Comparison of ENCODE assay signal across 29 cellular contexts in genomic region chr6:112667427-112667826, GRCh38.
DNase-seq lines count a peak whose midpoint lies in the region; ATAC-seq, FAIRE-seq and TF ChIP-seq lines count a peak whose summit lies in the region.
"Had no signal": no experiment of that assay in that cellular context is flagged by ENCODE, and none has a peak within 500 bp of the region (broad histone marks: within the 10 kb centered on the region; RNA-seq: fewer than 3 reads in every experiment).

No MANE protein-coding gene starts in this region.

- H4K91ac ChIP-seq in neuronal stem cell (ENCODE audit: low read depth, low read length, poor library complexity): no peak overlapping the region

- H3K4me3 ChIP-seq in bronchial epithelial cell (ENCODE audit: low read depth, low read length) (no peak overlapping the region), gastroesophageal sphincter (no peak overlapping the region), neuronal stem cell (ENCODE audit: low read length in 2 of 2) (peak overlapping the region in 1 of 2 donors; percentile 31), hepatocyte (no peak overlapping the region)
- H3K4me3 ChIP-seq: BLaER1, GM12878 had no signal

- no peaks in the 10 kb centered on the region for H3K36me3 Mint-ChIP-seq in stimulated activated effector memory CD8-positive, alpha-beta T cell treated with anti-CD3 and anti-CD28 coated beads, Interleukin-12 subunit alpha, Interleukin-12 subunit beta, amount 100 ng/mL, for 72 hours
- H3K36me3 Mint-ChIP-seq: CD14-positive monocyte; CD4-positive, alpha-beta memory T cell; CD4-positive, CD25-positive, alpha-beta regulatory T cell; CD8-positive, alpha-beta memory T cell had no signal

- no peak for TF ChIP-seq POLR2A in gastroesophageal sphincter (IDR thresholded peaks at IDR 0.05)

- no peak overlapping the region for H2BK120ac ChIP-seq in neuronal stem cell (ENCODE audit: low read depth, low read length)

- TF ChIP-seq CTCF in bronchial epithelial cell (IDR thresholded peaks at IDR 0.05; ENCODE audit: insufficient read depth, low read length, severe bottlenecking) (no peak), gastroesophageal sphincter (IDR thresholded peaks at IDR 0.05) (no peak), hepatocyte (IDR thresholded peaks at IDR 0.05; ENCODE audit: poor library complexity) (no peak)

- H3K14ac ChIP-seq in neuronal stem cell (ENCODE audit: low read length): no peak overlapping the region

- no peak overlapping the region for H2AK5ac ChIP-seq in neuronal stem cell (ENCODE audit: low read depth, low read length)

- H3K4me2 ChIP-seq in neuronal stem cell (ENCODE audit: insufficient read depth, low read length, poor library complexity, severe bottlenecking): no peak overlapping the region
- H3K4me2 ChIP-seq in hepatocyte: no peak overlapping the region
- H3K4me2 ChIP-seq: BLaER1 had no signal

- H3K27me3 ChIP-seq in bronchial epithelial cell (ENCODE audit: control insufficient read depth, insufficient read depth, low read length) (no peaks in the 10 kb centered on the region), gastroesophageal sphincter (no peaks in the 10 kb centered on the region), neuronal stem cell (ENCODE audit: control insufficient read depth in 3 of 3, insufficient read depth in 3 of 3, low read depth in 1 of 3, low read length in 3 of 3) (no peaks in the 10 kb centered on the region), hepatocyte (no peaks in the 10 kb centered on the region)
- H3K27me3 ChIP-seq: BE2C, BLaER1 had no signal

- H2BK15ac ChIP-seq in neuronal stem cell (ENCODE audit: low read length): no peak overlapping the region

- H2AFZ ChIP-seq in neuronal stem cell (ENCODE audit: low read length): no peak overlapping the region
- no peak overlapping the region for H2AFZ ChIP-seq in hepatocyte

- H3K36me3 ChIP-seq in bronchial epithelial cell (ENCODE audit: control insufficient read depth, insufficient read depth, low read length) (no peaks in the 10 kb centered on the region), gastroesophageal sphincter (no peaks in the 10 kb centered on the region), neuronal stem cell (replicated peaks in 1 of 2; ENCODE audit: control insufficient read depth in 2 of 2, insufficient read depth in 2 of 2, low read length in 2 of 2) (no peaks in the 10 kb centered on the region), hepatocyte (replicated peaks; ENCODE audit: insufficient read depth, low read depth) (no peaks in the 10 kb centered on the region)
- H3K36me3 ChIP-seq: BE2C, BLaER1 had no signal

- no peak overlapping the region for H4K8ac ChIP-seq in neuronal stem cell (ENCODE audit: low read depth, low read length)

- no peaks in the 10 kb centered on the region for H3K79me1 ChIP-seq in neuronal stem cell (ENCODE audit: low read depth, low read length)

- H3K4me1 Mint-ChIP-seq in stimulated activated effector memory CD8-positive, alpha-beta T cell treated with anti-CD3 and anti-CD28 coated beads, Interleukin-12 subunit alpha, Interleukin-12 subunit beta, amount 100 ng/mL, for 72 hours: no peaks in the 10 kb centered on the region
- H3K4me1 Mint-ChIP-seq: CD14-positive monocyte; CD4-positive, alpha-beta memory T cell; CD4-positive, CD25-positive, alpha-beta regulatory T cell; CD8-positive, alpha-beta memory T cell had no signal

- H3K9me3 Mint-ChIP-seq in stimulated activated effector memory CD8-positive, alpha-beta T cell treated with anti-CD3 and anti-CD28 coated beads, Interleukin-12 subunit alpha, Interleukin-12 subunit beta, amount 100 ng/mL, for 72 hours: no peaks in the 10 kb centered on the region

- ATAC-seq in gastroesophageal sphincter (peak; percentile 43), GM18861 (IDR thresholded peaks at IDR 0.05; ENCODE audit: unreplicated experiment) (no peak)
- ATAC-seq in stimulated activated effector memory CD8-positive, alpha-beta T cell treated with anti-CD3 and anti-CD28 coated beads, Interleukin-12 subunit alpha, Interleukin-12 subunit beta, amount 100 ng/mL, for 72 hours: peak; percentile 41
- ATAC-seq: GM12878 had no signal

- no peaks in the 10 kb centered on the region for H4K20me1 ChIP-seq in hepatocyte (ENCODE audit: insufficient read depth, poor library complexity, severe bottlenecking)
- H4K20me1 ChIP-seq: BLaER1 had no signal

- peak; percentile 18 for FAIRE-seq in bronchial epithelial cell (lab: Jason Lieb, UNC)
- FAIRE-seq: A204.1, GM12878, GM12892, GM18507 had no signal

- H3K4ac ChIP-seq in neuronal stem cell (ENCODE audit: low read length): no peak overlapping the region

- no peaks in the 10 kb centered on the region for H3K79me2 ChIP-seq in hepatocyte

- TF ChIP-seq EP300 in gastroesophageal sphincter (IDR thresholded peaks at IDR 0.05): no peak

- H2BK12ac ChIP-seq in neuronal stem cell (ENCODE audit: low read length): no peak overlapping the region

- H3K18ac ChIP-seq in neuronal stem cell (ENCODE audit: low read length): peak overlapping the region; percentile 84

- H3K27ac Mint-ChIP-seq in stimulated activated effector memory CD8-positive, alpha-beta T cell treated with anti-CD3 and anti-CD28 coated beads, Interleukin-12 subunit alpha, Interleukin-12 subunit beta, amount 100 ng/mL, for 72 hours: no peak overlapping the region
- H3K27ac Mint-ChIP-seq: CD14-positive monocyte; CD4-positive, alpha-beta memory T cell; CD4-positive, CD25-positive, alpha-beta regulatory T cell; CD8-positive, alpha-beta memory T cell had no signal

- no peak overlapping the region for H3K4me3 Mint-ChIP-seq in stimulated activated effector memory CD8-positive, alpha-beta T cell treated with anti-CD3 and anti-CD28 coated beads, Interleukin-12 subunit alpha, Interleukin-12 subunit beta, amount 100 ng/mL, for 72 hours
- H3K4me3 Mint-ChIP-seq: CD14-positive monocyte; CD4-positive, alpha-beta memory T cell; CD4-positive, CD25-positive, alpha-beta regulatory T cell; CD8-positive, alpha-beta memory T cell had no signal

- no peak overlapping the region for H2BK5ac ChIP-seq in neuronal stem cell (ENCODE audit: low read length)

- H3K27ac ChIP-seq in gastroesophageal sphincter: no peak overlapping the region
- no peak overlapping the region for H3K27ac ChIP-seq in neuronal stem cell (replicated peaks; ENCODE audit: low read length)
- no peak overlapping the region for H3K27ac ChIP-seq in hepatocyte
- H3K27ac ChIP-seq: BLaER1 had no signal

- no peaks in the 10 kb centered on the region for H3K9me3 ChIP-seq in gastroesophageal sphincter
- peaks cover 3 to 8% of the 10 kb centered on the region in 2 donors for H3K9me3 ChIP-seq in neuronal stem cell (replicated peaks in 1 of 2; ENCODE audit: control insufficient read depth in 2 of 2, insufficient read depth in 1 of 2, low read depth in 1 of 2, low read length in 2 of 2)
- no peaks in the 10 kb centered on the region for H3K9me3 ChIP-seq in hepatocyte (ENCODE audit: low read depth)
- H3K9me3 ChIP-seq: BE2C had no signal

- no peak overlapping the region for H3K23ac ChIP-seq in neuronal stem cell (ENCODE audit: low read depth, low read length, poor library complexity)

- DNase-seq in bronchial epithelial cell (ENCODE audit: low read depth) (no peak), neuronal stem cell (ENCODE audit: low spot score) (no peak), hepatocyte (ENCODE audit: low spot score) (no peak), inferior parietal cortex (ENCODE audit: extremely low spot score) (no peak), cerebellar nuclear complex (lab: John Stamatoyannopoulos, UW) (no peak)
- DNase-seq in stimulated activated effector memory CD8-positive, alpha-beta T cell treated with anti-CD3 and anti-CD28 coated beads, Interleukin-12 subunit alpha, Interleukin-12 subunit beta, amount 100 ng/mL, for 72 hours (ENCODE audit: low spot score in 2 of 2): no peak
- DNase-seq: 8988T; ACHN; BE2C; C1 segment of cervical spinal cord; CD4-positive, alpha-beta memory T cell; CD4-positive, CD25-positive, alpha-beta regulatory T cell; CD8-positive, alpha-beta memory T cell; COR-L47; DMS 273 treated with DMSO at 0.1 percent for 48 hours; DMS153; DMS53; DMS79; DND-41; EL; GDM1 had no signal

- H3K9me2 ChIP-seq in hepatocyte (replicated peaks; ENCODE audit: insufficient read depth): no peaks in the 10 kb centered on the region

- H3K4me1 ChIP-seq in gastroesophageal sphincter (no peaks in the 10 kb centered on the region), neuronal stem cell (ENCODE audit: control insufficient read depth in 2 of 2, insufficient read depth in 1 of 2, low read depth in 1 of 2, low read length in 2 of 2) (no peaks in the 10 kb centered on the region), hepatocyte (ENCODE audit: insufficient read depth) (no peaks in the 10 kb centered on the region)
- H3K4me1 ChIP-seq: BE2C, BLaER1 had no signal

- H3K9ac ChIP-seq in neuronal stem cell (ENCODE audit: low read depth, low read length, poor library complexity): no peak overlapping the region
- H3K9ac ChIP-seq: BLaER1 had no signal
